Comparison of ENCODE assay signal across 8 cellular contexts in genomic region chr15:31339558-31339895, GRCh38. TPM values are rescaled to one million over a fixed set of nuclear protein-coding genes. Genes with fewer than 3 reads are reported as not detected.
DNase-seq lines count a peak whose midpoint lies in the region; ATAC-seq and TF ChIP-seq lines count a peak whose summit lies in the region.

No MANE protein-coding gene starts in this region.

- H3K4me3 ChIP-seq in BLaER1 treated with 17β-estradiol and CSF1 and Interleukin-3, amounts not matched to agents 10 nM and 100 nM = peak overlapping the region in 3 of 10 experiments; percentile 2 to 35 (median 5); a peak in 2 of 20 replicates
- H3K4me3 ChIP-seq in colonic mucosa (no peak overlapping the region), ovary (no peak overlapping the region)

- TF ChIP-seq EP300 in ovary (IDR thresholded peaks at IDR 0.05) = no peak

- peak overlapping the region in 10 of 11 experiments; percentile 40 to 76 (median 60); a peak in 19 of 22 replicates for H3K27ac ChIP-seq in BLaER1 treated with 17β-estradiol and CSF1 and Interleukin-3, amounts not matched to agents 10 nM and 100 nM
- peak overlapping the region; percentile 35 for H3K27ac ChIP-seq in colonic mucosa
- peak overlapping the region; percentile 12 to 53 for H3K27ac ChIP-seq in ovary

- H3K4me2 ChIP-seq in BLaER1 treated with 17β-estradiol and CSF1 and Interleukin-3, amounts not matched to agents 10 nM and 100 nM = peak overlapping the region; percentile 86 to 99 (median 94)

- H4K20me1 ChIP-seq in BLaER1 treated with 17β-estradiol and CSF1 and Interleukin-3, amounts not matched to agents 10 nM and 100 nM = peaks cover 99 to 100% (median 100%) of the 10 kb centered on the region in 11 experiments

- WGBS in ovary, 3 donors = 82 to 87% (median 84%) methylated on average over 10 of the region's 10 CpGs

- peaks cover 98 to 100% (median 100%) of the 10 kb centered on the region in 10 experiments for H3K4me1 ChIP-seq in BLaER1 treated with 17β-estradiol and CSF1 and Interleukin-3, amounts not matched to agents 10 nM and 100 nM
- H3K4me1 ChIP-seq in colonic mucosa (peaks cover 57% of the 10 kb centered on the region), ovary (ENCODE audit: insufficient read depth) (peaks cover 36% of the 10 kb centered on the region)

- intact Hi-C loops in colonic mucosa (cut with DNase I) (no loop called here), ovary (cut with DNase I) (no loop called here)

- H3K36me3 ChIP-seq in BLaER1 treated with 17β-estradiol and CSF1 and Interleukin-3, amounts not matched to agents 10 nM and 100 nM = peaks cover 0 to 43% (median 15%) of the 10 kb centered on the region in 11 experiments; a peak in 15 of 22 replicates
- H3K36me3 ChIP-seq in colonic mucosa (no peaks in the 10 kb centered on the region), ovary (no peaks in the 10 kb centered on the region)

- H3K9ac ChIP-seq in BLaER1 treated with 17β-estradiol and CSF1 and Interleukin-3, amounts not matched to agents 10 nM and 100 nM = peak overlapping the region in 9 of 11 experiments; percentile 12 to 61 (median 42); a peak in 14 of 22 replicates
- H3K9ac ChIP-seq in colonic mucosa (ENCODE audit: low read depth in 2 of 2, low read length in 2 of 2) = no peak overlapping the region

- TF ChIP-seq POLR2A in ovary (IDR thresholded peaks at IDR 0.05) = no peak

- no peaks in the 10 kb centered on the region for H3K27me3 ChIP-seq in BLaER1 treated with 17β-estradiol and CSF1 and Interleukin-3, amounts not matched to agents 10 nM and 100 nM
- H3K27me3 ChIP-seq in colonic mucosa = no peaks in the 10 kb centered on the region
- no peaks in the 10 kb centered on the region for H3K27me3 ChIP-seq in ovary

- TF ChIP-seq CTCF in colonic mucosa (IDR thresholded peaks at IDR 0.05) (no peak), ovary (IDR thresholded peaks at IDR 0.05) (no peak)

- H3K9me3 ChIP-seq in BLaER1 treated with 17β-estradiol and CSF1 and Interleukin-3, amounts not matched to agents 10 nM and 100 nM (replicated peaks in 1 of 11) = no peaks in the 10 kb centered on the region
- H3K9me3 ChIP-seq in colonic mucosa (no peaks in the 10 kb centered on the region), ovary (no peaks in the 10 kb centered on the region)

- ATAC-seq in GM18868 (IDR thresholded peaks at IDR 0.05; ENCODE audit: unreplicated experiment) = no peak

- DNase-seq in NCI-H1417 treated with DMSO at 0.1 percent for 48 hours (lab: John Stamatoyannopoulos, UW) = peak; percentile 44
- DNase-seq in colonic mucosa = no peak
- DNase-seq in ovary = no peak
- DNase-seq in AG20443 (ENCODE audit: low spot score) = no peak
- no peak for DNase-seq in activated effector memory CD4-positive, alpha-beta T cell treated with anti-CD3 and anti-CD28 coated beads, Interleukin-2, amount 50 U/mL, for 16 hours
- no peak for DNase-seq in NOMO-1 treated with dmso at 0.1 percent for 144 hours (lab: John Stamatoyannopoulos, UW; ENCODE audit: unreplicated experiment)

RNA-seq across cellular contexts. Expression of gene KLF13, which starts 12.9 kb away (rescaled TPM):
- total RNA-seq in colonic mucosa (10 to 100 TPM; 68.9 to 92.3 TPM), ovary (10 to 100 TPM; 14.8 to 58.2 (median 36.0) TPM)
- 10 to 100 TPM; 15.9 to 52.7 TPM for polyA plus RNA-seq in ovary

Comparison
In these comparisons a context has a peak if more than half of its experiments do, and no peak if none do; other contexts are left out.
1. H3K9ac ChIP-seq: peak in BLaER1 treated with 17β-estradiol and CSF1 and Interleukin-3, amounts not matched to agents 10 nM and 100 nM (9 of 11); none in colonic mucosa (0 of 2).
2. Peak in every context shown above with its lines, with median percentiles within 50 percentile points of each other: H3K27ac ChIP-seq.